Comparison of ENCODE assay signal across 18 cellular contexts in the genomic region with DNA sequence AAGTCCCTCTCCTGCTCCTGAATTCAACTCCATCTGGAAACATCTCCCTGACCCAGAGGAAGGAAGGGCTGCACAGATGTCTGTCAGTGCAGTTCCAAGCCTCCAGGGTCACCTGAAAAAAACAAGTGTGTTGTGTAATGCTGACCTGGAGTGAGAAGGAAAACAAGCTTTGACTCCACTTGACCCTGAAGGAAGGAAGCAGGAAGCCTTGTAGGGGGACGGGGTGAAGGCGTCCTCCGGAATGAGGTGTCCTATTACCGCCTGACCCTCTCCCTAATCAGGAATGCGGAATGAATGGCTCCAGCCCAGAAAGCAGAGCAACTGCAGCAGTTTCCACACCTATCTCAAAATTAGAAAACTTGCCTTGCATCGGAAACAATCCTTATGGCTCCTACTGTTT. TPM values are rescaled to one million over a fixed set of nuclear protein-coding genes. Genes with fewer than 3 reads are reported as not detected.
DNase-seq lines count a peak whose midpoint lies in the region; ATAC-seq and TF ChIP-seq lines count a peak whose summit lies in the region.
"Had no signal": no experiment of that assay in that cellular context is flagged by ENCODE, and none has a peak within 500 bp of the region (broad histone marks: within the 10 kb centered on the region; RNA-seq: fewer than 3 reads in every experiment).

No MANE protein-coding gene starts in this region.

- DNase-seq in M059J (ENCODE audit: low read depth) (peak; percentile 65), fibroblast of villous mesenchyme (ENCODE audit: low read depth) (peak; percentile 22), left kidney (ENCODE audit: low read depth, low spot score) (peak; percentile 63), sciatic nerve (ENCODE audit: low spot score) (no peak), GF-D8 (lab: John Stamatoyannopoulos, UW) (no peak), posterior vena cava (ENCODE audit: low spot score) (no peak), epidermal melanocyte (ENCODE audit: insufficient read length, low spot score) (no peak)
- DNase-seq: activated CD8-positive, alpha-beta T cell treated with anti-CD3 and anti-CD28 coated beads, Interleukin-2, amount 10 ng/mL, durations not matched to agents 7 days and 5 days; central memory CD4-positive, alpha-beta T cell; COR-L47; effector memory CD4-positive, alpha-beta T cell; NCI-H1694 treated with DMSO at 0.1 percent for 48 hours; SHP77; stimulated activated CD4-positive, alpha-beta T cell treated with anti-CD3 and anti-CD28 coated beads, Interleukin-4, amount 100 ng/mL, for 4 hours; stimulated activated CD8-positive, alpha-beta memory T cell treated with anti-CD3 and anti-CD28 coated beads, Interleukin-4, amount 100 ng/mL, for 48 hours had no signal

- peak; percentile 95 for ATAC-seq in sciatic nerve
- no peak for ATAC-seq in esophagus mucosa
- ATAC-seq: activated CD8-positive, alpha-beta T cell treated with anti-CD3 and anti-CD28 coated beads, Interleukin-2, amount 10 ng/mL, durations not matched to agents 7 days and 5 days had no signal

- no peak for TF ChIP-seq CTCF in fibroblast of villous mesenchyme (IDR thresholded peaks at IDR 0.05; ENCODE audit: insufficient read depth, low read depth, low read length)

- H3K4me3 ChIP-seq in fibroblast of villous mesenchyme (ENCODE audit: low read depth, low read length), result no peak overlapping the region
- H3K4me3 ChIP-seq: suprapubic skin had no signal

- intact Hi-C loops in sciatic nerve (cut with DNase I) (no loop called here), posterior vena cava (cut with DNase I) (no loop called here)

RNA-seq across cellular contexts. Expression of a gene that starts 13.9 kb away (rescaled TPM):
- total RNA-seq in M059J (2014; rRNA removed; shearing (Covaris generic)), result 0.07 TPM in 1 of 2 replicates, not detected in the other
- total RNA-seq in fibroblast of villous mesenchyme (0.86 and 6.1 TPM in 2 replicates), sciatic nerve (23.8 TPM), esophagus mucosa (2.5 TPM), posterior vena cava (10 to 100 TPM; 24.1 to 37.4 TPM)
- total RNA-seq: activated CD8-positive, alpha-beta T cell treated with anti-CD3 and anti-CD28 coated beads, Interleukin-2, amount 10 ng/mL, durations not matched to agents 7 days and 5 days; activated T-helper 1 cell treated with anti-CD3 and anti-CD28 coated beads, Interleukin-12 subunit alpha, Interleukin-12 subunit beta, Interleukin-2, Interleukin-4 antibody, amounts not matched to agents 30 ng/mL and 10 ng/mL and 1 ng/mL, durations not matched to agents 14 hours and 24 hours and 36 hours had no signal

Comparison
In these comparisons a context has a peak if more than half of its experiments do, and no peak if none do; other contexts are left out.
1. DNase-seq: peak in M059J (single experiment), fibroblast of villous mesenchyme (single experiment) and left kidney (single experiment); none in sciatic nerve (single experiment), GF-D8 (single experiment), posterior vena cava (single experiment) and epidermal melanocyte (single experiment).